ENCODE assay signal across 8 cellular contexts in the genomic region with DNA sequence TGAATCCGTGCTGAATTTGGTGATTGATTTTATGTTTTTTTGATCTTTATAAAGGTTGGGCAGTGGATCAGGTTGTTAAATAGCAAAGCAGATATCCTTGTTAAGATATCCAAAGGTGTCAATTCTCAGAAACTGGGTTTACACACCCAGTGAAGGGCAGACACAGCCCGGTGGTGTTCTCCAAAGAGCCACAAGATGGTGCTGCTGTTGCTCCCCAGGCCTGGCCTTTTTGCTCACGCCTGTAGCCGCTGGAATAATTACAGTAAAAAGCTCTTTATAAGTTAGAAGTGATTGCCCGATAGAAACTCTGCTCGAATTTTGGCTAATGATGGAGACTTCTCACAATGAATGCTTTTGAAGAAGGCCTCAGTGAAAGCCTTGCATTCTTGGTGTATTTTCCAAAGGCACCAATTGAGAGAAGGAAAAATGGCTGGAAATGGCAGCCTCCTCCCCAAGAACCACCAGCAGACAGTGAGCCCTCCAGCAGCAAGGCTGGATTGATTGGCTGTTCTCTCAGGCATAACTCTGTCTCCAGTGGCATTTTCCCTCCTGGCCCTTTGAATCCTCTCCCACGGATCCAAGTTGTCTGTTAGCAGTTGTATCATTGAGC.
DNase-seq lines count a peak whose midpoint lies in the region; ATAC-seq and TF ChIP-seq lines count a peak whose summit lies in the region.

No MANE protein-coding gene starts in this region.

- no peaks in the 10 kb centered on the region for H3K79me2 ChIP-seq in Loucy (ENCODE audit: insufficient read depth, low read length)

- H2AFZ ChIP-seq in Loucy (ENCODE audit: low read length) = peak overlapping the region; percentile 68

- no peaks in the 10 kb centered on the region for H3K27me3 ChIP-seq in Loucy (ENCODE audit: insufficient read depth, low read length, poor library complexity, severe bottlenecking)
- no peaks in the 10 kb centered on the region for H3K27me3 ChIP-seq in breast epithelium

- no peak for DNase-seq in Right ventricle myocardium inferior (ENCODE audit: missing footprints)
- DNase-seq in cardiac septum (ENCODE audit: low spot score) = no peak
- DNase-seq in SK-MEL-5 (ENCODE audit: low read depth, low spot score) = peak; percentile 71
- peak; percentile 23 to 62 for DNase-seq in breast epithelium (ENCODE audit: low spot score in 2 of 2)
- peak in 1 of 2 donors; percentile 48 for DNase-seq in left colon
- peak; percentile 8 to 13 for DNase-seq in stimulated activated CD8-positive, alpha-beta memory T cell treated with anti-CD3 and anti-CD28 coated beads, Interleukin-15, amount 100 ng/mL, for 48 hours (ENCODE audit: low read depth in 2 of 2)

- intact Hi-C loops in Right ventricle myocardium inferior (cut with DNase I) = loop anchor here (2.0 kb wide), 1 partner anchor 1448 kb away; no protein-coding TSS in a partner anchor
- intact Hi-C loops in cardiac septum (cut with DNase I) = no loop called here
- intact Hi-C loops in breast epithelium (cut with DNase I; ENCODE audit: low total_unique reads) = loop anchor here (10.0 kb wide), 1 partner anchor 256 kb away; no protein-coding TSS in a partner anchor
- intact Hi-C loops in left colon (cut with DNase I, micrococcal nuclease) = no loop called here

- H3K9me3 ChIP-seq in Loucy (ENCODE audit: insufficient read depth, low read depth, low read length) (no peaks in the 10 kb centered on the region), breast epithelium (no peaks in the 10 kb centered on the region)

- ATAC-seq in Right ventricle myocardium inferior (peak; percentile 68), left colon (peak; percentile 85), GM19324 (IDR thresholded peaks at IDR 0.05; ENCODE audit: low FRiP score, unreplicated experiment) (no peak)

- no peak for TF ChIP-seq POLR2A in breast epithelium (IDR thresholded peaks at IDR 0.05)

- H4K20me1 ChIP-seq in Loucy (ENCODE audit: insufficient read depth, low read length, poor library complexity, severe bottlenecking) = no peaks in the 10 kb centered on the region

- no peak overlapping the region for H3K9ac ChIP-seq in Loucy (ENCODE audit: low read depth, low read length, poor library complexity, severe bottlenecking)

- no peaks in the 10 kb centered on the region for H3K36me3 ChIP-seq in Loucy (ENCODE audit: insufficient read depth, low read length)
- H3K36me3 ChIP-seq in breast epithelium = no peaks in the 10 kb centered on the region

- no peak overlapping the region for H3K4me2 ChIP-seq in Loucy (ENCODE audit: low read depth, low read length, poor library complexity, severe bottlenecking)

- H3K4me3 ChIP-seq in Loucy (ENCODE audit: low read length, poor library complexity, severe bottlenecking) = no peak overlapping the region
- H3K4me3 ChIP-seq in breast epithelium = no peak overlapping the region

- H3K27ac ChIP-seq in breast epithelium = no peak overlapping the region

- H3F3A ChIP-seq in Loucy (ENCODE audit: low read depth) = no peaks in the 10 kb centered on the region

- TF ChIP-seq CTCF in Loucy (conservative IDR thresholded peaks at IDR 0.05; ENCODE audit: low read length) = peak; percentile 99
- TF ChIP-seq CTCF in breast epithelium (IDR thresholded peaks at IDR 0.05) = peak in 2 of 3 donors; percentile 60 to 78

- no peaks in the 10 kb centered on the region for H3K9me2 ChIP-seq in Loucy (replicated peaks; ENCODE audit: low read depth, low read length)

- H3K4me1 ChIP-seq in Loucy (ENCODE audit: insufficient read depth, low read length, poor library complexity, severe bottlenecking) = no peaks in the 10 kb centered on the region
- H3K4me1 ChIP-seq in breast epithelium = no peaks in the 10 kb centered on the region

- in situ Hi-C loops in SK-MEL-5 (cut with HindIII; ENCODE audit: low pct_unique_long_range_greater_than_20kb, low sequenced_read_pairs) = no loop called here

Comparison
In these comparisons a context has a peak if more than half of its experiments do, and no peak if none do; other contexts are left out.
1. intact Hi-C loops: an anchor here in Right ventricle myocardium inferior (2.0 kb wide) and breast epithelium (10.0 kb wide); none called in cardiac septum and left colon.
2. DNase-seq: peak in SK-MEL-5 (single experiment), breast epithelium (2 of 2) and stimulated activated CD8-positive, alpha-beta memory T cell treated with anti-CD3 and anti-CD28 coated beads, Interleukin-15, amount 100 ng/mL, for 48 hours (2 of 2); none in Right ventricle myocardium inferior (single experiment) and cardiac septum (single experiment).